ENCODE assay signal across 8 cellular contexts in the genomic region with DNA sequence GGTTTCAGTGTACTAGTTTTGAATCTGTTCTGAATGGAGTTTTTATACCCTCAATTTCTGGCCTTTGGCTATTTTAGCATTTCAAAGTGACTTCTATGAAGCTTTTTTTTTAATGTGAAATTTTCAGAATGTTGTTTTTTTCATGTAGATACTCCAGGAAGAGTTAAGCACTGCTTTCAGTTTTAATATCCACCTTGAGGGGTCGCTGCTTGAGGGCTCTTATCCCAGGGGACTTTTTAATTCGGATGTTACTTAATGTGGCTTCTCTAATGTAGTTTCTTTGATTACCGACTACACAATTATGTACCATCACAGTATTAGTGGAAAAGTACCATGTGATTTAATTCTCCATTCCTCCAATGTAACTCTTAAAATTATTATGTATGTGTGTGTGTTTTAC. TPM values are rescaled to one million over a fixed set of nuclear protein-coding genes. Genes with fewer than 3 reads are reported as not detected.
DNase-seq lines count a peak whose midpoint lies in the region; ATAC-seq and TF ChIP-seq lines count a peak whose summit lies in the region.

No MANE protein-coding gene starts in this region.

- H3K9me3 ChIP-seq in BE2C, result no peaks in the 10 kb centered on the region

- H3K36me3 Mint-ChIP-seq in activated naive CD8-positive, alpha-beta T cell treated with anti-CD3 and anti-CD28 coated beads, Interleukin-2, amount 50 U/mL, for 24 hours (ENCODE audit: low read depth), result peaks cover 31% of the 10 kb centered on the region

- TF ChIP-seq CTCF in BE2C (IDR thresholded peaks at IDR 0.05; ENCODE audit: low read depth, low read length) (peak; percentile 57), GM13977 (IDR thresholded peaks at IDR 0.05; ENCODE audit: extremely low read depth, insufficient read depth, missing control alignments) (peak; percentile 45)

- H3K4me1 Mint-ChIP-seq in activated naive CD8-positive, alpha-beta T cell treated with anti-CD3 and anti-CD28 coated beads, Interleukin-2, amount 50 U/mL, for 24 hours, result peaks cover 41% of the 10 kb centered on the region

- DNase-seq in BE2C (no peak), GM13977 (ENCODE audit: low spot score) (peak; percentile 31), iris pigment epithelial cell (ENCODE audit: low read depth) (peak; percentile 47), OCI-M2 (lab: John Stamatoyannopoulos, UW; ENCODE audit: unreplicated experiment) (no peak), NCI-H510A treated with DMSO at 0.1 percent for 48 hours (lab: John Stamatoyannopoulos, UW) (no peak), NCI-H1930 (lab: John Stamatoyannopoulos, UW) (no peak)
- DNase-seq in activated naive CD8-positive, alpha-beta T cell treated with anti-CD3 and anti-CD28 coated beads, Interleukin-2, amount 50 U/mL, for 24 hours, result no peak

- ATAC-seq in activated naive CD8-positive, alpha-beta T cell treated with anti-CD3 and anti-CD28 coated beads, Interleukin-2, amount 50 U/mL, for 24 hours, result no peak
- no peak for ATAC-seq in GM18873 (IDR thresholded peaks at IDR 0.05; ENCODE audit: low FRiP score, unreplicated experiment)

- no peaks in the 10 kb centered on the region for H3K9me3 Mint-ChIP-seq in activated naive CD8-positive, alpha-beta T cell treated with anti-CD3 and anti-CD28 coated beads, Interleukin-2, amount 50 U/mL, for 24 hours

- H3K27ac Mint-ChIP-seq in activated naive CD8-positive, alpha-beta T cell treated with anti-CD3 and anti-CD28 coated beads, Interleukin-2, amount 50 U/mL, for 24 hours, result no peak overlapping the region

- H3K4me1 ChIP-seq in BE2C, result no peaks in the 10 kb centered on the region

- no peaks in the 10 kb centered on the region for H3K27me3 Mint-ChIP-seq in activated naive CD8-positive, alpha-beta T cell treated with anti-CD3 and anti-CD28 coated beads, Interleukin-2, amount 50 U/mL, for 24 hours

- peak overlapping the region; percentile 47 for H3K4me3 Mint-ChIP-seq in activated naive CD8-positive, alpha-beta T cell treated with anti-CD3 and anti-CD28 coated beads, Interleukin-2, amount 50 U/mL, for 24 hours

- peak overlapping the region; percentile 12; the same call in 1 of the 2 replicates for H3K4me3 ChIP-seq in BE2C (ENCODE audit: low read depth, low read length)

- in situ Hi-C loops in GM13977 (cut with MboI; ENCODE audit: low pct_unique_long_range_greater_than_20kb, low sequenced_read_pairs, unreplicated experiment), result no loop called here

- H3K36me3 ChIP-seq in BE2C, result peaks cover 20% of the 10 kb centered on the region

- H3K27me3 ChIP-seq in BE2C, result no peaks in the 10 kb centered on the region

RNA-seq across cellular contexts. Expression of gene IFIT5, which starts 5.2 kb away (rescaled TPM):
- polyA plus RNA-seq in BE2C (2012; ENCODE audit: insufficient read depth, insufficient read length, low read depth), result 11.6 TPM

RNA-seq across cellular contexts. Expression of gene IFIT1, which starts 27.1 kb away (rescaled TPM):
- polyA plus RNA-seq in BE2C (2012; ENCODE audit: insufficient read depth, insufficient read length, low read depth), result 1.1 TPM

RNA-seq across cellular contexts. Expression of gene IFIT1B, which starts 41.7 kb away (rescaled TPM):
- not detected for polyA plus RNA-seq in BE2C (2012; ENCODE audit: insufficient read depth, insufficient read length, low read depth)

Comparison
In these comparisons a context has a peak if more than half of its experiments do, and no peak if none do; other contexts are left out.
1. DNase-seq: peak in GM13977 (single experiment) and iris pigment epithelial cell (single experiment); none in BE2C (single experiment), activated naive CD8-positive, alpha-beta T cell treated with anti-CD3 and anti-CD28 coated beads, Interleukin-2, amount 50 U/mL, for 24 hours (single experiment), OCI-M2 (single experiment), NCI-H510A treated with DMSO at 0.1 percent for 48 hours (single experiment) and NCI-H1930 (0 of 2).